ENCODE assay signal across 10 cellular contexts in the genomic region with DNA sequence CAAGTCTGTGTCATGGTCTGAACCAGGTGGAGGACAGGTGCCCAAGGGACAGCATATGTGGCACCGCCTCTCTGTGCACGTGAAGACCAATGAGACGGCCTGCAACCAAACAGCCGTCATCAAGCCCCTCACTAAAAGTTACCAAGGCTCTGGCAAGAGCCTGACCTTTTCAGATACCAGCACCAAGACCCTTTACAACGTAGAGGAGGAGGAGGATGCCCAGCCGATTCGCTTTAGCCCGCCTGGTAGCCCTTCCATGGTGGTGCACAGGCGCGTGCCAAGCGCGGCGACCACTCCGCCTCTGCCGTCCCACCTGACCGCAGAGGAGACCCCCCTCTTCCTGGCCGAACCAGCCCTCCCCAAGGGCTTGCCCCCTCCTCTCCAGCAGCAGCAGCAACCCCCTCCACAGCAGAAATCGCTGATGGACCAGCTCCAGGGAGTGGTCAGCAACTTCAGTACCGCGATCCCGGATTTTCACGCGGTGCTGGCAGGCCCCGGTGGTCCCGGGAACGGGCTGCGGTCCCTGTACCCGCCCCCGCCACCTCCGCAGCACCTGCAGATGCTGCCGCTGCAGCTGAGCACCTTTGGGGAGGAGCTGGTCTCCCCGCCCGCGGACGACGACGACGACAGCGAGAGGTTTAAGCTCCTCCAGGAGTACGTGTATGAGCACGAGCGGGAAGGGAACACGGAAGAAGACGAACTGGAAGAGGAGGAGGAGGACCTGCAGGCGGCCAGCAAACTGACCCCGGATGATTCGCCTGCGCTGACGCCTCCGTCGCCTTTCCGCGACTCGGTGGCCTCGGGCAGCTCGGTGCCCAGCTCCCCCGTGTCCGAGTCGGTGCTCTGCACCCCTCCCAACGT.
DNase-seq lines count a peak whose midpoint lies in the region; ATAC-seq and TF ChIP-seq lines count a peak whose summit lies in the region.
"Had no signal": no experiment of that assay in that cellular context is flagged by ENCODE, and none has a peak within 500 bp of the region (broad histone marks: within the 10 kb centered on the region; RNA-seq: fewer than 3 reads in every experiment).

No MANE protein-coding gene starts in this region.

- H3K9me3 ChIP-seq in fibroblast of lung (ENCODE audit: control insufficient read depth, insufficient read depth, low read depth, low read length) (no peaks in the 10 kb centered on the region), tibial nerve (no peaks in the 10 kb centered on the region)

- no peaks in the 10 kb centered on the region for H3K79me2 ChIP-seq in fibroblast of lung (ENCODE audit: control insufficient read depth, insufficient read depth, low read length)

- peak overlapping the region in 2 of 4 experiments; percentile 41 to 51 for H3K4me3 ChIP-seq in fibroblast of lung (replicated peaks in 1 of 4; ENCODE audit: control extremely low read depth in 1 of 4, insufficient read depth in 1 of 4, low read depth in 3 of 4, low read length in 4 of 4)
- peak overlapping the region; percentile 19 to 53 (median 38) for H3K4me3 ChIP-seq in tibial nerve

- TF ChIP-seq EP300 in tibial nerve (IDR thresholded peaks at IDR 0.05): no peak

- H3K27ac Mint-ChIP-seq in WTC11 (no peak overlapping the region), mesothelial cell of epicardium (no peak overlapping the region)
- no peak overlapping the region for H3K27ac Mint-ChIP-seq in activated CD8-positive, alpha-beta T cell treated with anti-CD3 and anti-CD28 coated beads for 36 hours
- H3K27ac Mint-ChIP-seq: memory B cell had no signal

- H3K4me2 ChIP-seq in fibroblast of lung (ENCODE audit: extremely low read depth, insufficient read depth, low read length): peak overlapping the region; percentile 51

- ATAC-seq in WTC11: peak; percentile 79
- no peak for ATAC-seq in activated CD8-positive, alpha-beta T cell treated with anti-CD3 and anti-CD28 coated beads for 36 hours

- intact Hi-C loops in activated CD8-positive, alpha-beta T cell treated with anti-CD3 and anti-CD28 coated beads for 36 hours (cut with micrococcal nuclease): no loop called here

- H3K4me1 ChIP-seq in fibroblast of lung (ENCODE audit: control insufficient read depth, extremely low read depth, insufficient read depth, low read length) (no peaks in the 10 kb centered on the region), tibial nerve (peaks cover 0 to 12% (median 0%) of the 10 kb centered on the region in 4 donors)

- H3K4me1 Mint-ChIP-seq in WTC11 (peaks cover 17% of the 10 kb centered on the region), mesothelial cell of epicardium (peaks cover 2% of the 10 kb centered on the region)
- no peaks in the 10 kb centered on the region for H3K4me1 Mint-ChIP-seq in activated CD8-positive, alpha-beta T cell treated with anti-CD3 and anti-CD28 coated beads for 36 hours (ENCODE audit: low read depth)
- H3K4me1 Mint-ChIP-seq: memory B cell had no signal

- H2AFZ ChIP-seq in fibroblast of lung (ENCODE audit: low read length): peak overlapping the region; percentile 67

- peaks cover 34% of the 10 kb centered on the region for H3K27me3 Mint-ChIP-seq in WTC11 (ENCODE audit: low read depth)
- H3K27me3 Mint-ChIP-seq in mesothelial cell of epicardium (ENCODE audit: low read depth): peaks cover 34% of the 10 kb centered on the region
- H3K27me3 Mint-ChIP-seq in activated CD8-positive, alpha-beta T cell treated with anti-CD3 and anti-CD28 coated beads for 36 hours: peaks cover 17% of the 10 kb centered on the region
- H3K27me3 Mint-ChIP-seq: memory B cell had no signal

- H3K4me3 Mint-ChIP-seq in WTC11: peak overlapping the region; percentile 76
- peak overlapping the region; percentile 66 for H3K4me3 Mint-ChIP-seq in mesothelial cell of epicardium
- H3K4me3 Mint-ChIP-seq in activated CD8-positive, alpha-beta T cell treated with anti-CD3 and anti-CD28 coated beads for 36 hours: no peak overlapping the region
- H3K4me3 Mint-ChIP-seq: memory B cell had no signal

- CTCF ChIA-PET in WTC11 (lab: Charles Lee): interaction anchor here (0.8 to 1.4 kb wide), 3 partner anchors 10 to 231 kb away, joined by 3 to 4 read pairs (median 3); no protein-coding TSS in a partner anchor
- CTCF ChIA-PET in activated CD8-positive, alpha-beta T cell treated with anti-CD3 and anti-CD28 coated beads for 36 hours (lab: Charles Lee): no interaction called here

- no peak overlapping the region for H3K9ac ChIP-seq in fibroblast of lung (ENCODE audit: insufficient read depth, low read length)

- no peak for TF ChIP-seq CTCF in WTC11 (IDR thresholded peaks at IDR 0.05)
- no peak for TF ChIP-seq CTCF in fibroblast of lung (conservative IDR thresholded peaks at IDR 0.05 in 1 of 2, IDR thresholded peaks at IDR 0.05 in 1 of 2; ENCODE audit: low read depth in 1 of 2, low read length in 2 of 2)
- no peak for TF ChIP-seq CTCF in mesothelial cell of epicardium (IDR thresholded peaks at IDR 0.05; ENCODE audit: unreplicated experiment)
- TF ChIP-seq CTCF in tibial nerve (IDR thresholded peaks at IDR 0.05): no peak
- TF ChIP-seq CTCF in activated CD8-positive, alpha-beta T cell treated with anti-CD3 and anti-CD28 coated beads for 36 hours (IDR thresholded peaks at IDR 0.05): no peak

- H3K9me3 Mint-ChIP-seq in WTC11 (no peaks in the 10 kb centered on the region), mesothelial cell of epicardium (no peaks in the 10 kb centered on the region)
- H3K9me3 Mint-ChIP-seq in activated CD8-positive, alpha-beta T cell treated with anti-CD3 and anti-CD28 coated beads for 36 hours: no peaks in the 10 kb centered on the region
- H3K9me3 Mint-ChIP-seq: memory B cell had no signal

- TF ChIP-seq POLR2A in tibial nerve (IDR thresholded peaks at IDR 0.05): no peak

- H3K27me3 ChIP-seq in fibroblast of lung (ENCODE audit: control insufficient read depth, insufficient read depth, low read length) (no peaks in the 10 kb centered on the region), tibial nerve (no peaks in the 10 kb centered on the region)

- H3K27ac ChIP-seq in fibroblast of lung (ENCODE audit: insufficient read depth, low read length): no peak overlapping the region
- no peak overlapping the region for H3K27ac ChIP-seq in tibial nerve

- POLR2A ChIA-PET in WTC11 (lab: Charles Lee): no interaction called here
- POLR2A ChIA-PET in activated CD8-positive, alpha-beta T cell treated with anti-CD3 and anti-CD28 coated beads for 36 hours (lab: Charles Lee): no interaction called here

- H3K36me3 ChIP-seq in fibroblast of lung (ENCODE audit: control insufficient read depth, insufficient read depth, low read length): no peaks in the 10 kb centered on the region
- H3K36me3 ChIP-seq in tibial nerve: no peaks in the 10 kb centered on the region

- DNase-seq in WTC11 (ENCODE audit: low spot score) (peak; percentile 53), fibroblast of lung (ENCODE audit: low read depth in 2 of 2) (peak; percentile 8 to 38), mesothelial cell of epicardium (ENCODE audit: low spot score in 2 of 2, unreplicated experiment in 2 of 2) (no peak), tibial nerve (ENCODE audit: low spot score in 2 of 2) (no peak), NCI-H526 (lab: John Stamatoyannopoulos, UW) (no peak)
- DNase-seq in activated CD8-positive, alpha-beta T cell treated with anti-CD3 and anti-CD28 coated beads for 36 hours: no peak
- no peak for DNase-seq in activated T-cell treated with anti-CD3 and anti-CD28 coated beads, Interleukin-2, amount 50 U/mL, for 1 hour
- DNase-seq: activated CD8-positive, alpha-beta memory T cell treated with anti-CD3 and anti-CD28 coated beads, Interleukin-2, amount 50 U/mL, for 4 hours; NK-92 treated with Interleukin-12 subunit alpha and Interleukin-12 subunit beta, amount 100 ng/mL, for 24 hours had no signal

- WGBS in tibial nerve, 2 donors: 11 to 31% methylated on average over 16 to 50 of the region's 60 CpGs

- H4K20me1 ChIP-seq in fibroblast of lung (ENCODE audit: control insufficient read depth, extremely low read depth, insufficient read depth, low read length): no peaks in the 10 kb centered on the region

- H3K36me3 Mint-ChIP-seq in WTC11 (no peaks in the 10 kb centered on the region), mesothelial cell of epicardium (no peaks in the 10 kb centered on the region)
- no peaks in the 10 kb centered on the region for H3K36me3 Mint-ChIP-seq in activated CD8-positive, alpha-beta T cell treated with anti-CD3 and anti-CD28 coated beads for 36 hours (ENCODE audit: low read depth)
- H3K36me3 Mint-ChIP-seq: memory B cell had no signal

TF ChIP-seq in WTC11, 78 proteins besides CTCF, POLR2A, EP300 and RAD21 (continues in another document):
- TF ChIP-seq TEAD4 (CRISPR knock-in tag; IDR thresholded peaks at IDR 0.05) (no peak), SMAD3 (CRISPR knock-in tag; IDR thresholded peaks at IDR 0.05; ENCODE audit: borderline replicate concordance) (0 out of 2 replicates have a peak, but pooled peaks have one; percentile 23)
- TF ChIP-seq, protein P1, sequence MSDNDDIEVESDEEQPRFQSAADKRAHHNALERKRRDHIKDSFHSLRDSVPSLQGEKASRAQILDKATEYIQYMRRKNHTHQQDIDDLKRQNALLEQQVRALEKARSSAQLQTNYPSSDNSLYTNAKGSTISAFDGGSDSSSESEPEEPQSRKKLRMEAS (CRISPR knock-in tag; IDR thresholded peaks at IDR 0.05): peak; percentile 56; the same call in 1 of the 2 replicates
- TF ChIP-seq, protein P2, sequence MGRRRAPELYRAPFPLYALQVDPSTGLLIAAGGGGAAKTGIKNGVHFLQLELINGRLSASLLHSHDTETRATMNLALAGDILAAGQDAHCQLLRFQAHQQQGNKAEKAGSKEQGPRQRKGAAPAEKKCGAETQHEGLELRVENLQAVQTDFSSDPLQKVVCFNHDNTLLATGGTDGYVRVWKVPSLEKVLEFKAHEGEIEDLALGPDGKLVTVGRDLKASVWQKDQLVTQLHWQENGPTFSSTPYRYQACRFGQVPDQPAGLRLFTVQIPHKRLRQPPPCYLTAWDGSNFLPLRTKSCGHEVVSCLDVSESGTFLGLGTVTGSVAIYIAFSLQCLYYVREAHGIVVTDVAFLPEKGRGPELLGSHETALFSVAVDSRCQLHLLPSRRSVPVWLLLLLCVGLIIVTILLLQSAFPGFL (CRISPR knock-in tag; IDR thresholded peaks at IDR 0.05; ENCODE audit: borderline replicate concordance): no peak
- TF ChIP-seq, protein P3, sequence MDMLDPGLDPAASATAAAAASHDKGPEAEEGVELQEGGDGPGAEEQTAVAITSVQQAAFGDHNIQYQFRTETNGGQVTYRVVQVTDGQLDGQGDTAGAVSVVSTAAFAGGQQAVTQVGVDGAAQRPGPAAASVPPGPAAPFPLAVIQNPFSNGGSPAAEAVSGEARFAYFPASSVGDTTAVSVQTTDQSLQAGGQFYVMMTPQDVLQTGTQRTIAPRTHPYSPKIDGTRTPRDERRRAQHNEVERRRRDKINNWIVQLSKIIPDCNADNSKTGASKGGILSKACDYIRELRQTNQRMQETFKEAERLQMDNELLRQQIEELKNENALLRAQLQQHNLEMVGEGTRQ (CRISPR knock-in tag; IDR thresholded peaks at IDR 0.05): peak; percentile 8; the same call in 1 of the 2 replicates

Comparison
In these comparisons a context has a peak if more than half of its experiments do, and no peak if none do; other contexts are left out.
1. DNase-seq: peak in WTC11 (single experiment) and fibroblast of lung (2 of 2); none in mesothelial cell of epicardium (0 of 2), tibial nerve (0 of 2), activated CD8-positive, alpha-beta T cell treated with anti-CD3 and anti-CD28 coated beads for 36 hours (single experiment), activated T-cell treated with anti-CD3 and anti-CD28 coated beads, Interleukin-2, amount 50 U/mL, for 1 hour (single experiment) and NCI-H526 (0 of 2).